ENCODE assay signal across 34 cellular contexts in genomic region chr12:40726366-40726765, GRCh38. TPM values are rescaled to one million over a fixed set of nuclear protein-coding genes. Genes with fewer than 3 reads are reported as not detected.
"Had no signal": no experiment of that assay in that cellular context is flagged by ENCODE, and none has a peak within 500 bp of the region (broad histone marks: within the 10 kb centered on the region; RNA-seq: fewer than 3 reads in every experiment).

No MANE protein-coding gene starts in this region.

- H3K9me3 ChIP-seq: ascending aorta, breast epithelium, SJSA1, SK-N-SH had no signal

- H3K36me3 Mint-ChIP-seq: activated naive CD4-positive, alpha-beta T cell treated with anti-CD3 and anti-CD28 coated beads, Interleukin-2, amount 50 U/mL, for 24 hours; activated naive CD8-positive, alpha-beta T cell treated with anti-CD3 and anti-CD28 coated beads, Interleukin-2, amount 10 ng/mL, durations not matched to agents 7 days and 5 days; T-cell had no signal

- H3K27ac ChIP-seq: ascending aorta, breast epithelium, coronary artery, SJSA1, VCaP had no signal

- DNase-seq: activated CD4-positive, alpha-beta T cell treated with anti-CD3 and anti-CD28 coated beads, Interleukin-2, amount 10 ng/mL, durations not matched to agents 24 days and 14 days; activated CD4-positive, alpha-beta T cell treated with anti-CD3 and anti-CD28 coated beads, Interleukin-2, amount 50 U/mL, for 4 hours; activated CD8-positive, alpha-beta T cell treated with anti-CD3 and anti-CD28 coated beads for 36 hours; activated effector memory CD4-positive, alpha-beta T cell treated with anti-CD3 and anti-CD28 coated beads, Interleukin-2, amount 50 U/mL, for 16 hours; activated naive CD4-positive, alpha-beta T cell; activated naive CD8-positive, alpha-beta T cell treated with anti-CD3 and anti-CD28 coated beads, Interleukin-2, amount 10 ng/mL, durations not matched to agents 7 days and 5 days; activated T-cell treated with anti-CD3 and anti-CD28 coated beads, Interleukin-2, amount 50 U/mL, for 1 hour; activated T-cell treated with anti-CD3 and anti-CD28 coated beads, Interleukin-2, amount 50 U/mL, for 72 hours; amygdala; Karpas-422; KBM-7; NCI-H1105; NCI-H1417 treated with DMSO at 0.1 percent for 48 hours; NCI-H1694; NCI-H1930; NCI-H2081 treated with DMSO at 0.1 percent for 48 hours; NCI-H226; NCI-H446 treated with DMSO at 0.1 percent for 48 hours; NCI-H526; NCI-H774; SHP77; SK-N-SH; T-cell; T-helper 17 cell had no signal

- H3K27me3 Mint-ChIP-seq: activated CD4-positive, alpha-beta T cell treated with anti-CD3 and anti-CD28 coated beads, Interleukin-2, amount 10 ng/mL, durations not matched to agents 24 days and 14 days; activated CD8-positive, alpha-beta T cell treated with anti-CD3 and anti-CD28 coated beads for 36 hours; activated naive CD4-positive, alpha-beta T cell treated with anti-CD3 and anti-CD28 coated beads, Interleukin-2, amount 50 U/mL, for 24 hours; activated naive CD8-positive, alpha-beta T cell treated with anti-CD3 and anti-CD28 coated beads, Interleukin-2, amount 10 ng/mL, durations not matched to agents 7 days and 5 days; activated T-helper 17 cell treated with anti-CD3 and anti-CD28 coated beads, Interleukin-2, amount 50 U/mL, for 72 hours; T-cell; T-helper 17 cell had no signal

- H3K27me3 ChIP-seq: ascending aorta, breast epithelium, SJSA1 had no signal

- H3K4me1 Mint-ChIP-seq: activated CD4-positive, alpha-beta T cell treated with anti-CD3 and anti-CD28 coated beads, Interleukin-2, amount 10 ng/mL, durations not matched to agents 24 days and 14 days; activated naive CD4-positive, alpha-beta T cell treated with anti-CD3 and anti-CD28 coated beads, Interleukin-2, amount 50 U/mL, for 24 hours; activated naive CD8-positive, alpha-beta T cell treated with anti-CD3 and anti-CD28 coated beads, Interleukin-2, amount 10 ng/mL, durations not matched to agents 7 days and 5 days; activated T-helper 17 cell treated with anti-CD3 and anti-CD28 coated beads, Interleukin-2, amount 50 U/mL, for 72 hours; T-cell; T-helper 17 cell had no signal

- H3K27ac Mint-ChIP-seq: activated CD4-positive, alpha-beta T cell treated with anti-CD3 and anti-CD28 coated beads, Interleukin-2, amount 10 ng/mL, durations not matched to agents 24 days and 14 days; activated CD8-positive, alpha-beta T cell treated with anti-CD3 and anti-CD28 coated beads for 36 hours; activated naive CD4-positive, alpha-beta T cell treated with anti-CD3 and anti-CD28 coated beads, Interleukin-2, amount 50 U/mL, for 24 hours; activated naive CD8-positive, alpha-beta T cell treated with anti-CD3 and anti-CD28 coated beads, Interleukin-2, amount 10 ng/mL, durations not matched to agents 7 days and 5 days; activated T-cell treated with anti-CD3 and anti-CD28 coated beads, Interleukin-2, amount 50 U/mL, for 72 hours; activated T-helper 17 cell treated with anti-CD3 and anti-CD28 coated beads, Interleukin-2, amount 50 U/mL, for 72 hours; T-cell; T-helper 17 cell had no signal

- H3K4me3 Mint-ChIP-seq: activated CD4-positive, alpha-beta T cell treated with anti-CD3 and anti-CD28 coated beads, Interleukin-2, amount 10 ng/mL, durations not matched to agents 24 days and 14 days; activated CD8-positive, alpha-beta T cell treated with anti-CD3 and anti-CD28 coated beads for 36 hours; activated naive CD4-positive, alpha-beta T cell treated with anti-CD3 and anti-CD28 coated beads, Interleukin-2, amount 50 U/mL, for 24 hours; activated naive CD8-positive, alpha-beta T cell treated with anti-CD3 and anti-CD28 coated beads, Interleukin-2, amount 10 ng/mL, durations not matched to agents 7 days and 5 days; activated T-cell treated with anti-CD3 and anti-CD28 coated beads, Interleukin-2, amount 50 U/mL, for 72 hours; activated T-helper 17 cell treated with anti-CD3 and anti-CD28 coated beads, Interleukin-2, amount 50 U/mL, for 72 hours; T-cell; T-helper 17 cell had no signal

- ATAC-seq: activated CD8-positive, alpha-beta T cell treated with anti-CD3 and anti-CD28 coated beads for 36 hours; activated T-cell treated with anti-CD3 and anti-CD28 coated beads, Interleukin-2, amount 50 U/mL, for 72 hours; activated T-helper 17 cell treated with anti-CD3 and anti-CD28 coated beads, Interleukin-2, amount 50 U/mL, for 72 hours; Panc1; T-cell; T-helper 17 cell had no signal

- H3K9me3 Mint-ChIP-seq: activated CD4-positive, alpha-beta T cell treated with anti-CD3 and anti-CD28 coated beads, Interleukin-2, amount 10 ng/mL, durations not matched to agents 24 days and 14 days; activated CD8-positive, alpha-beta T cell treated with anti-CD3 and anti-CD28 coated beads for 36 hours; activated naive CD4-positive, alpha-beta T cell treated with anti-CD3 and anti-CD28 coated beads, Interleukin-2, amount 50 U/mL, for 24 hours; activated naive CD8-positive, alpha-beta T cell treated with anti-CD3 and anti-CD28 coated beads, Interleukin-2, amount 10 ng/mL, durations not matched to agents 7 days and 5 days; activated T-cell treated with anti-CD3 and anti-CD28 coated beads, Interleukin-2, amount 50 U/mL, for 72 hours; activated T-helper 17 cell treated with anti-CD3 and anti-CD28 coated beads, Interleukin-2, amount 50 U/mL, for 72 hours had no signal

- H3K4me3 ChIP-seq: ascending aorta, breast epithelium, coronary artery, SJSA1 had no signal

- H3K36me3 ChIP-seq: ascending aorta, breast epithelium, SJSA1 had no signal

RNA-seq across cellular contexts. Expression of gene CNTN1, which starts 34.1 kb away (rescaled TPM):
- total RNA-seq: activated CD4-positive, alpha-beta T cell treated with anti-CD3 and anti-CD28 coated beads, Interleukin-2, amount 10 ng/mL, durations not matched to agents 24 days and 14 days; activated CD8-positive, alpha-beta memory T cell treated with anti-CD3 and anti-CD28 coated beads for 36 hours; activated CD8-positive, alpha-beta T cell treated with anti-CD3 and anti-CD28 coated beads for 36 hours; activated naive CD8-positive, alpha-beta T cell treated with anti-CD3 and anti-CD28 coated beads, Interleukin-2, amount 10 ng/mL, durations not matched to agents 7 days and 5 days; activated T-cell treated with anti-CD3 and anti-CD28 coated beads, Interleukin-2, amount 50 U/mL, for 72 hours; activated T-helper 17 cell treated with anti-CD3 and anti-CD28 coated beads, Interleukin-2, amount 50 U/mL, for 72 hours; MCF 10A; T-cell; T-helper 17 cell had no signal
